ENCODE assay signal across 11 cellular contexts in the genomic region with DNA sequence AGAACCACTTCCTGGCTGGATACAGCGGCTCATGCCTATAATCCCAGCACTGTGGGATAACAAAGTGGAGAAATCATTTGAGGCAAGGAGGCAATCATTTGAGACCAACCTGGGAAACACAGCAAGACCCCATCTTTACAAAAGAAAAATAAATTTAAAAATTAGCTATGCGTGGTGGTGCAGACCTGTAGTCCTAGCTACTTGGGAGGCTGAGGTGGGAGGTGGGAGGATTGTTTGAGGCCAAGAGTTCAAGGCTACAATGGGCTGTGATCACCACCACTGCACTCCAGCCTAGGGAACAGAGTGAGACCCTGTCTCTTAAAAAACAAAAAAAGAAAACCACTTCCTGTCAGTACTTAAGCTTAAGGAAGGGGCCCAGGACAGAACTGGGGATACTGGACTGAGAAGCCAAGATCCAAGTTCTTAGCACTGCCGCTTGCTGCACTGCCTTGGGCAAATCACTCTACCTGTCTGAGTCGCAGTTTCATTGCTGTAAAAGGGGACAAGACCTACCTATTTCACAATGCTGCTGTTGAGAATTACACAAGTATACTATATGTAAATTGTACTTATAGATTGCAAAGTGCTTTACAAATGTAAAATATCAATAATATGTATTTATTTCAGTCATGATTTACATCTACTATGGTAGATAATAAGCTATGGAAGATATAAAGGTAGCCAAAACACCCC.
A peak's percentile ranks its signal among the peaks of the same experiment; 100 is the strongest.
DNase-seq lines count a peak whose midpoint lies in the region; ATAC-seq and TF ChIP-seq lines count a peak whose summit lies in the region.
"Had no signal": no experiment of that assay in that cellular context is flagged by ENCODE, and none has a peak within 500 bp of the region (broad histone marks: within the 10 kb centered on the region; RNA-seq: fewer than 3 reads in every experiment).

No MANE protein-coding gene starts in this region.

- peaks cover 40% of the 10 kb centered on the region for H4K20me1 ChIP-seq in hepatocyte (ENCODE audit: insufficient read depth, poor library complexity, severe bottlenecking)

- no peak for TF ChIP-seq CTCF in heart right ventricle (IDR thresholded peaks at IDR 0.05)
- no peak for TF ChIP-seq CTCF in hepatocyte (IDR thresholded peaks at IDR 0.05; ENCODE audit: poor library complexity)
- TF ChIP-seq CTCF in uterus (IDR thresholded peaks at IDR 0.05) = no peak
- TF ChIP-seq CTCF in transverse colon (IDR thresholded peaks at IDR 0.05) = no peak

- WGBS in heart right ventricle, 2 donors = 93 to 97% methylated on average over 4 of the region's 4 CpGs
- WGBS in hepatocyte (ENCODE audit: low lambda C conversion rate, missing lambda C conversion rate) = 92% methylated on average over 4 of the region's 4 CpGs
- WGBS in transverse colon (ENCODE audit: low coverage in 1 of 2), 2 donors = 89 to 92% methylated on average over 3 to 4 of the region's 4 CpGs

- in situ Hi-C loops in transverse colon (cut with MboI; ENCODE audit: low pct_ligation_motif_present in 1 of 4, low pct_unique_long_range_greater_than_20kb in 1 of 4, low sequenced_read_pairs in 3 of 4) = loop anchor here in 2 of 4 donors (25.0 kb wide), 1 partner anchor 100 kb away; no protein-coding TSS in a partner anchor

- peaks cover 93% of the 10 kb centered on the region for H3K79me2 ChIP-seq in hepatocyte

- H3K4me3 ChIP-seq in heart right ventricle (no peak overlapping the region), SJSA1 (no peak overlapping the region), hepatocyte (no peak overlapping the region), uterus (no peak overlapping the region), transverse colon (no peak overlapping the region)

- H3K9me3 ChIP-seq in heart right ventricle = no peaks in the 10 kb centered on the region
- H3K9me3 ChIP-seq in SJSA1 (replicated peaks) = no peaks in the 10 kb centered on the region
- H3K9me3 ChIP-seq in hepatocyte (ENCODE audit: low read depth) = no peaks in the 10 kb centered on the region
- H3K9me3 ChIP-seq in uterus = no peaks in the 10 kb centered on the region
- H3K9me3 ChIP-seq in transverse colon = no peaks in the 10 kb centered on the region

- no peak for TF ChIP-seq EP300 in transverse colon (IDR thresholded peaks at IDR 0.05; ENCODE audit: low read depth)

- no peak overlapping the region for H3K4me2 ChIP-seq in hepatocyte

- TF ChIP-seq POLR2A in uterus (IDR thresholded peaks at IDR 0.05) (no peak), transverse colon (IDR thresholded peaks at IDR 0.05) (no peak)

- no peak overlapping the region for H2AFZ ChIP-seq in hepatocyte

- ATAC-seq in heart right ventricle = no peak
- ATAC-seq in HG02610 (IDR thresholded peaks at IDR 0.05; ENCODE audit: unreplicated experiment) = no peak

- H3K27me3 ChIP-seq in heart right ventricle = no peaks in the 10 kb centered on the region
- no peaks in the 10 kb centered on the region for H3K27me3 ChIP-seq in SJSA1 (replicated peaks)
- H3K27me3 ChIP-seq in hepatocyte = no peaks in the 10 kb centered on the region
- no peaks in the 10 kb centered on the region for H3K27me3 ChIP-seq in uterus
- H3K27me3 ChIP-seq in transverse colon = no peaks in the 10 kb centered on the region

- H3K27ac ChIP-seq in heart right ventricle = peak overlapping the region in 9 of 10 donors; percentile 38 to 79 (median 73)
- H3K27ac ChIP-seq in SJSA1 = peak overlapping the region; percentile 55
- peak overlapping the region; percentile 83 for H3K27ac ChIP-seq in hepatocyte
- H3K27ac ChIP-seq in uterus = peak overlapping the region; percentile 89 to 91
- peak overlapping the region in 1 of 4 donors; percentile 33 for H3K27ac ChIP-seq in transverse colon
- H3K27ac ChIP-seq: C4-2B had no signal

- H3K9me2 ChIP-seq in hepatocyte (replicated peaks; ENCODE audit: insufficient read depth) = no peaks in the 10 kb centered on the region

- no peaks in the 10 kb centered on the region for H3K36me3 ChIP-seq in heart right ventricle
- H3K36me3 ChIP-seq in SJSA1 = no peaks in the 10 kb centered on the region
- no peaks in the 10 kb centered on the region for H3K36me3 ChIP-seq in hepatocyte (replicated peaks; ENCODE audit: insufficient read depth, low read depth)
- H3K36me3 ChIP-seq in uterus = no peaks in the 10 kb centered on the region
- no peaks in the 10 kb centered on the region for H3K36me3 ChIP-seq in transverse colon

- H3K4me1 ChIP-seq in heart right ventricle (peaks cover 20 to 96% (median 85%) of the 10 kb centered on the region in 9 donors), SJSA1 (replicated peaks) (peaks cover 65% of the 10 kb centered on the region), hepatocyte (ENCODE audit: insufficient read depth) (peaks cover 52% of the 10 kb centered on the region), uterus (peaks cover 6 to 16% of the 10 kb centered on the region in 2 donors), transverse colon (peaks cover 47 to 86% (median 59%) of the 10 kb centered on the region in 4 donors)

- intact Hi-C loops in heart right ventricle (cut with DNase I) = loop anchor here in 1 of 10 donors (10.0 kb wide), 1 partner anchor 258 kb away; no protein-coding TSS in a partner anchor
- intact Hi-C loops in cardiac septum (cut with DNase I) = loop anchor here (5.0 kb wide), 1 partner anchor 40 kb away; no protein-coding TSS in a partner anchor
- intact Hi-C loops in uterus (cut with DNase I; ENCODE audit: low total_unique reads) = no loop called here
- intact Hi-C loops in transverse colon (cut with DNase I; ENCODE audit: low total_unique reads) = loop anchor here (5.0 kb wide), 1 partner anchor 65 kb away; no protein-coding TSS in a partner anchor

- DNase-seq in heart right ventricle (no peak), cardiac septum (ENCODE audit: low spot score) (no peak), SJSA1 (ENCODE audit: low read depth in 1 of 2, low spot score in 2 of 2) (no peak), hepatocyte (ENCODE audit: low spot score) (no peak), uterus (no peak), transverse colon (no peak), NCI-H1436 (lab: John Stamatoyannopoulos, UW) (no peak)
- DNase-seq: GF-D8, kidney had no signal
